Comparison of ENCODE assay signal across 2 cellular contexts in genomic region chr11:126438691-126439090, GRCh38.
A peak's percentile ranks its signal among the peaks of the same experiment; 100 is the strongest.
TF ChIP-seq lines count a peak whose summit lies in the region.

No MANE protein-coding gene starts in this region.

TF ChIP-seq in HEK293, 187 proteins besides CTCF, POLR2A, EP300 and RAD21:
- no peak for TF ChIP-seq ZNF239 (tag by site-specific recombination; IDR thresholded peaks at IDR 0.05)
- no peak for TF ChIP-seq ZNF362 (tag by site-specific recombination; IDR thresholded peaks at IDR 0.05)
- TF ChIP-seq ZNF423 (tag by site-specific recombination; IDR thresholded peaks at IDR 0.05): no peak
- no peak for TF ChIP-seq SP2 (tag by site-specific recombination; IDR thresholded peaks at IDR 0.05)
- no peak for TF ChIP-seq PRDM4 (tag by site-specific recombination; IDR thresholded peaks at IDR 0.05)
- TF ChIP-seq EGR2 (tag by site-specific recombination; IDR thresholded peaks at IDR 0.05; ENCODE audit: low read depth): peak; percentile 41; the same call in 1 of the 2 replicates
- no peak for TF ChIP-seq ZNF596 (tag by site-specific recombination; IDR thresholded peaks at IDR 0.05)
- TF ChIP-seq ZFHX2 (tag by site-specific recombination; conservative IDR thresholded peaks at IDR 0.05): 0 out of 2 replicates have a peak, but pooled peaks have one; percentile 15
- no peak for TF ChIP-seq REPIN1 (tag by site-specific recombination; IDR thresholded peaks at IDR 0.05; ENCODE audit: low read depth)
- no peak for TF ChIP-seq ZBTB20 (tag by site-specific recombination; IDR thresholded peaks at IDR 0.05)
- TF ChIP-seq ZNF146 (tag by site-specific recombination; IDR thresholded peaks at IDR 0.05): no peak
- TF ChIP-seq AEBP2 (tag by site-specific recombination; IDR thresholded peaks at IDR 0.05; ENCODE audit: borderline replicate concordance): no peak

TF ChIP-seq in GM12878, 131 proteins besides CTCF, POLR2A, EP300 and RAD21:
- TF ChIP-seq ATF7 (IDR thresholded peaks at IDR 0.05; ENCODE audit: low read depth) (0 out of 2 replicates have a peak, but pooled peaks have one; percentile 16), MLLT1 (IDR thresholded peaks at IDR 0.05) (no peak), BHLHE40 (IDR thresholded peaks at IDR 0.05; ENCODE audit: borderline replicate concordance in 1 of 2, low read depth in 2 of 2, low read length in 1 of 2) (peak in 1 of 2 experiments; percentile 52; a peak in 1 of 4 replicates)
TF ChIP-seq in GM12878: peak in this region for 2.
